23 cellular contexts compared by ENCODE assay signal in the genomic region with DNA sequence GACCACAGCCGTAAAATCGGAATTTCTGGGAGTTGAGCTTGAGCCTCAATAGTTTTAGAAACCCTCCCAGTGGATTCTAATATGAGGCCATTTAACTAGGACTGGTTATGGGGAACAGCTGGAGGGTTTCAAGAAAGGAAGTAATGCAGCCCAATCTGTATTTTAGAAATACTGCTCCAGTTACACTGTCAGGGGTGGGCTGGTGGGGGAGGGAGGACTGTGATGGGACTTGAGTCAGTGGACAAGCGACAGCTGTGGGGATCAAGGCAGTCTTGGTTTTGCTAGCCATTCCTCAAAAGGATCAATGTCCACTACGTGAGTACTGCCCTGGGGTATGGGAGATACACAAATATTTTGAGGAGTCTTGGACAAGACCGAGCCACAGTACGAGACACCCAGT.
"Had no signal": no experiment of that assay in that cellular context is flagged by ENCODE, and none has a peak within 500 bp of the region (broad histone marks: within the 10 kb centered on the region; RNA-seq: fewer than 3 reads in every experiment).

No MANE protein-coding gene starts in this region.

- H3K27ac Mint-ChIP-seq: activated B cell treated with CpG ODN at 0.5 μM for 24 hours; activated CD4-positive, alpha-beta memory T cell treated with anti-CD3 and anti-CD28 coated beads, Interleukin-2, amount 10 ng/mL, durations not matched to agents 7 days and 5 days; activated naive CD4-positive, alpha-beta T cell treated with anti-CD3 and anti-CD28 coated beads, Interleukin-2, amount 50 U/mL, for 24 hours; activated T-helper 1 cell treated with anti-CD3 and anti-CD28 coated beads, Interleukin-12 subunit alpha, Interleukin-12 subunit beta, Interleukin-2, Interleukin-4 antibody, amounts not matched to agents 30 ng/mL and 10 ng/mL and 1 ng/mL, durations not matched to agents 14 hours and 24 hours and 36 hours; T-helper 17 cell had no signal

- FAIRE-seq: bronchial epithelial cell, RCC 7860 had no signal

- H3K4me3 Mint-ChIP-seq: activated B cell treated with CpG ODN at 0.5 μM for 24 hours; activated CD4-positive, alpha-beta memory T cell treated with anti-CD3 and anti-CD28 coated beads, Interleukin-2, amount 10 ng/mL, durations not matched to agents 7 days and 5 days; activated naive CD4-positive, alpha-beta T cell treated with anti-CD3 and anti-CD28 coated beads, Interleukin-2, amount 50 U/mL, for 24 hours; activated T-helper 1 cell treated with anti-CD3 and anti-CD28 coated beads, Interleukin-12 subunit alpha, Interleukin-12 subunit beta, Interleukin-2, Interleukin-4 antibody, amounts not matched to agents 30 ng/mL and 10 ng/mL and 1 ng/mL, durations not matched to agents 14 hours and 24 hours and 36 hours; T-helper 17 cell had no signal

- H3K9me3 Mint-ChIP-seq: activated CD4-positive, alpha-beta memory T cell treated with anti-CD3 and anti-CD28 coated beads, Interleukin-2, amount 10 ng/mL, durations not matched to agents 7 days and 5 days had no signal

- H3K27me3 Mint-ChIP-seq: activated B cell treated with CpG ODN at 0.5 μM for 24 hours; activated naive CD4-positive, alpha-beta T cell treated with anti-CD3 and anti-CD28 coated beads, Interleukin-2, amount 50 U/mL, for 24 hours; T-helper 17 cell had no signal

- H3K36me3 Mint-ChIP-seq: activated naive CD4-positive, alpha-beta T cell treated with anti-CD3 and anti-CD28 coated beads, Interleukin-2, amount 50 U/mL, for 24 hours had no signal

- ATAC-seq: T-helper 17 cell had no signal

- DNase-seq: activated B cell treated with CpG ODN at 0.5 μM for 24 hours; activated CD4-positive, alpha-beta memory T cell treated with anti-CD3 and anti-CD28 coated beads, Interleukin-2, amount 10 ng/mL, durations not matched to agents 7 days and 5 days; activated CD4-positive, alpha-beta T cell treated with anti-CD3 and anti-CD28 coated beads for 1 hour; activated CD4-positive, alpha-beta T cell treated with anti-CD3 and anti-CD28 coated beads, Interleukin-2, amount 50 U/mL, for 1 hour; activated CD8-positive, alpha-beta memory T cell treated with anti-CD3 and anti-CD28 coated beads, Interleukin-2, amount 50 U/mL, for 48 hours; activated effector memory CD4-positive, alpha-beta T cell treated with Interleukin-2 at 50 U/mL for 16 hours; activated naive CD4-positive, alpha-beta T cell; activated T-cell treated with anti-CD3 and anti-CD28 coated beads, Interleukin-2, amount 50 U/mL, for 1 hour; aorta; Kasumi-1; KBM-7; NCI-H1048; NCI-H2029 treated with DMSO at 0.1 percent for 48 hours; NCI-H510A treated with DMSO at 0.1 percent for 48 hours; NCI-H69; NK-92 treated with Interleukin-12 subunit alpha and Interleukin-12 subunit beta, amount 100 ng/mL, for 24 hours; SHP77; T-helper 17 cell; T-helper 9 cell had no signal
